ENCODE assay signal across 26 cellular contexts in the genomic region with DNA sequence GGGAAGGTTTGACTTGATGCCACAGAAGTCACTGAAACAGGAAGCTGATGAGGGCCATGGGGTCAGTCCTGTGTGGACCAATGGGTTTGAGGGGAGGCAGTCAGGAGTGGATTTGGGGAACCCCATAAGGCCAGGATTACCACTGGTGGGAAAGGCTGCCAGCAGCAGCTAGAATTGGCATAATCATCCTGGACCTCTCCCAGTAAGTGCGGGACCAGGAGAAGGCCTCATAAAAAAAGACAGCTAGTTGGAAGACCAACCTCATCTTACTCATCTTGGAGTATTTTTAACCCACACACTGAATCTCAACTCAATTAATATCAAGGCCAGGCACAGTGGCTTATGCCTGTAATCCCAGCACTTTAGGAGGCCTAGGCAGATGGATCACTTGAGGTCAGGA. TPM values are rescaled to one million over a fixed set of nuclear protein-coding genes. Genes with fewer than 3 reads are reported as not detected.
"Had no signal": no experiment of that assay in that cellular context is flagged by ENCODE, and none has a peak within 500 bp of the region (broad histone marks: within the 10 kb centered on the region; RNA-seq: fewer than 3 reads in every experiment).

No MANE protein-coding gene starts in this region.

- H3K4me1 Mint-ChIP-seq: activated CD4-positive, alpha-beta memory T cell treated with anti-CD3 and anti-CD28 coated beads, Interleukin-2, amount 10 ng/mL, durations not matched to agents 7 days and 5 days; activated CD4-positive, alpha-beta T cell treated with anti-CD3 and anti-CD28 coated beads, Interleukin-2, amount 10 ng/mL, durations not matched to agents 7 days and 5 days; activated naive CD8-positive, alpha-beta T cell treated with anti-CD3 and anti-CD28 coated beads, Interleukin-2, amount 10 ng/mL, durations not matched to agents 7 days and 5 days had no signal

- H3K36me3 Mint-ChIP-seq: activated naive CD8-positive, alpha-beta T cell treated with anti-CD3 and anti-CD28 coated beads, Interleukin-2, amount 10 ng/mL, durations not matched to agents 7 days and 5 days had no signal

- H3K27ac Mint-ChIP-seq: activated CD4-positive, alpha-beta memory T cell treated with anti-CD3 and anti-CD28 coated beads, Interleukin-2, amount 10 ng/mL, durations not matched to agents 7 days and 5 days; activated CD4-positive, alpha-beta T cell treated with anti-CD3 and anti-CD28 coated beads, Interleukin-2, amount 10 ng/mL, durations not matched to agents 7 days and 5 days; activated naive CD8-positive, alpha-beta T cell treated with anti-CD3 and anti-CD28 coated beads, Interleukin-2, amount 10 ng/mL, durations not matched to agents 7 days and 5 days; activated T-cell treated with anti-CD3 and anti-CD28 coated beads, Interleukin-2, amount 50 U/mL, for 72 hours; activated T-helper 2 cell treated with anti-CD3 and anti-CD28 coated beads, Interferon-gamma antibody, Interleukin-2, Interleukin-4, amounts not matched to agents 10 μg/mL and 5 μg/mL and 100 μg/mL, durations not matched to agents 14 hours and 24 hours and 36 hours had no signal

- H3K36me3 ChIP-seq: breast epithelium had no signal

- H3K27ac ChIP-seq: breast epithelium, KMS-11, SK-N-MC, VCaP had no signal

- H3K9me3 ChIP-seq: breast epithelium had no signal

- DNase-seq: activated CD4-positive, alpha-beta memory T cell treated with anti-CD3 and anti-CD28 coated beads, Interleukin-2, amount 10 ng/mL, durations not matched to agents 7 days and 5 days; activated CD4-positive, alpha-beta T cell treated with anti-CD3 and anti-CD28 coated beads, Interleukin-2, amount 10 ng/mL, durations not matched to agents 7 days and 5 days; activated CD4-positive, CD25-positive, alpha-beta regulatory T cell; activated naive CD4-positive, alpha-beta T cell treated with anti-CD3 and anti-CD28 coated beads, Interleukin-2, amount 50 U/mL, for 16 hours; activated naive CD8-positive, alpha-beta T cell treated with anti-CD3 and anti-CD28 coated beads, Interleukin-2, amount 10 ng/mL, durations not matched to agents 7 days and 5 days; activated T-cell treated with anti-CD3 and anti-CD28 coated beads, Interleukin-2, amount 50 U/mL, for 72 hours; aorta; caudate nucleus; NCI-H1105 treated with DMSO at 0.1 percent for 48 hours; NCI-H146; NCI-H187 treated with DMSO at 0.1 percent for 48 hours; NCI-H2081 treated with DMSO at 0.1 percent for 48 hours; NCI-H2171; NCI-H226; NCI-H526 treated with DMSO at 0.1 percent for 48 hours; NCI-H82; OCI-M1; RPMI8226; T-helper 1 cell had no signal

- H3K4me3 ChIP-seq: breast epithelium, SK-N-MC had no signal

- H3K9me3 Mint-ChIP-seq: activated CD4-positive, alpha-beta memory T cell treated with anti-CD3 and anti-CD28 coated beads, Interleukin-2, amount 10 ng/mL, durations not matched to agents 7 days and 5 days; activated CD4-positive, alpha-beta T cell treated with anti-CD3 and anti-CD28 coated beads, Interleukin-2, amount 10 ng/mL, durations not matched to agents 7 days and 5 days; activated naive CD8-positive, alpha-beta T cell treated with anti-CD3 and anti-CD28 coated beads, Interleukin-2, amount 10 ng/mL, durations not matched to agents 7 days and 5 days; activated T-cell treated with anti-CD3 and anti-CD28 coated beads, Interleukin-2, amount 50 U/mL, for 72 hours; activated T-helper 2 cell treated with anti-CD3 and anti-CD28 coated beads, Interferon-gamma antibody, Interleukin-2, Interleukin-4, amounts not matched to agents 10 μg/mL and 5 μg/mL and 100 μg/mL, durations not matched to agents 14 hours and 24 hours and 36 hours had no signal

- H3K4me3 Mint-ChIP-seq: activated CD4-positive, alpha-beta memory T cell treated with anti-CD3 and anti-CD28 coated beads, Interleukin-2, amount 10 ng/mL, durations not matched to agents 7 days and 5 days; activated CD4-positive, alpha-beta T cell treated with anti-CD3 and anti-CD28 coated beads, Interleukin-2, amount 10 ng/mL, durations not matched to agents 7 days and 5 days; activated naive CD8-positive, alpha-beta T cell treated with anti-CD3 and anti-CD28 coated beads, Interleukin-2, amount 10 ng/mL, durations not matched to agents 7 days and 5 days; activated T-cell treated with anti-CD3 and anti-CD28 coated beads, Interleukin-2, amount 50 U/mL, for 72 hours had no signal

- H3K4me2 ChIP-seq: KMS-11 had no signal

- H3K9ac ChIP-seq: KMS-11 had no signal

RNA-seq across cellular contexts. Expression of gene TBX3, which starts 22.7 kb away (rescaled TPM):
- total RNA-seq: activated CD4-positive, alpha-beta memory T cell treated with anti-CD3 and anti-CD28 coated beads, Interleukin-2, amount 10 ng/mL, durations not matched to agents 7 days and 5 days; activated CD4-positive, alpha-beta T cell treated with anti-CD3 and anti-CD28 coated beads, Interleukin-2, amount 10 ng/mL, durations not matched to agents 7 days and 5 days; activated CD8-positive, alpha-beta memory T cell treated with anti-CD3 and anti-CD28 coated beads for 36 hours; activated naive CD8-positive, alpha-beta T cell treated with anti-CD3 and anti-CD28 coated beads, Interleukin-2, amount 10 ng/mL, durations not matched to agents 7 days and 5 days; activated T-helper 2 cell treated with anti-CD3 and anti-CD28 coated beads, Interferon-gamma antibody, Interleukin-2, Interleukin-4, amounts not matched to agents 10 μg/mL and 5 μg/mL and 100 μg/mL, durations not matched to agents 14 hours and 24 hours and 36 hours; T-helper 2 cell treated with Interferon-gamma antibody and Interleukin-4, amounts not matched to agents 100 ng/mL and 5 ng/mL, for 36 hours had no signal
